Comparison of ENCODE assay signal across 8 cellular contexts in the genomic region with DNA sequence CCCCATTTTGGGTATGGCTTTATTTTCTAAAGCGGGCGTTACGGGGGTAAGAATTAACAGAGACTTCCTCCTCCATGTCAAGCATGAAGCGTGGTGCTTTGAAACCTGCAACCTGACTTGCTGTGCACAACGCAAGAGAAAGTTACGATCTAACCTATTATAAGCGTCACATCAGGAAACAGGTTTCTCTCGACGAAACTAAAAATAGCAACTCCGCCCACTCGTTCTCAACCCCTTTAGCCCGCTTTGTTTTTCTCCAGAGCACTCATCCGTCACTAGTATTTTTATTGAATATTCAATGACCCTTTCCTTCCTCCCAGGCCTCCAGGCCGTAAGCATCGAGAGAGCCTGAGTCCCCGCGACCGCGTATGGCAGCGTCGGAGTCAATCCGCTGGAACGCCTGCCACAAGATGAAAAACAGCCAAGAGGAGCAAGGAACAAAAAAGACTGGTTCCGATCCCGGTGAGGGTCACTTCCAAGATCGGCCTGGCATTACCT. TPM values are rescaled to one million over a fixed set of nuclear protein-coding genes. Genes with fewer than 3 reads are reported as not detected.
A peak's percentile ranks its signal among the peaks of the same experiment; 100 is the strongest.
DNase-seq lines count a peak whose midpoint lies in the region; ATAC-seq lines count a peak whose summit lies in the region.

No MANE protein-coding gene starts in this region.

- H3K4me3 Mint-ChIP-seq in activated CD4-positive, alpha-beta T cell treated with anti-CD3 and anti-CD28 coated beads, Interleukin-2, amount 10 ng/mL, durations not matched to agents 7 days and 5 days: peak overlapping the region; percentile 98
- peak overlapping the region; percentile 88 to 100 (median 100) for H3K4me3 Mint-ChIP-seq in naive B cell
- peak overlapping the region; percentile 99 for H3K4me3 Mint-ChIP-seq in stimulated activated naive CD8-positive, alpha-beta T cell treated with anti-CD3 and anti-CD28 coated beads, Interleukin-15, Interleukin-2, amounts not matched to agents 100 ng/mL and 50 ng/mL, for 24 hours

- peak overlapping the region; percentile 99 for H3K4me3 ChIP-seq in endocrine pancreas (ENCODE audit: control insufficient read depth, insufficient read depth, low read length)

- H3K4me1 ChIP-seq in endocrine pancreas (ENCODE audit: control insufficient read depth, insufficient read depth, low read length): peaks cover 3% of the 10 kb centered on the region

- peak; percentile 34 for ATAC-seq in GM21529 (IDR thresholded peaks at IDR 0.05; ENCODE audit: unreplicated experiment)
- ATAC-seq in naive B cell (ENCODE audit: low read depth in 2 of 2): peak; percentile 64 to 67

- H3K9ac ChIP-seq in endocrine pancreas (ENCODE audit: control insufficient read depth, insufficient read depth, low read length): peak overlapping the region; percentile 83

- H3K27ac Mint-ChIP-seq in activated CD4-positive, alpha-beta T cell treated with anti-CD3 and anti-CD28 coated beads, Interleukin-2, amount 10 ng/mL, durations not matched to agents 7 days and 5 days: peak overlapping the region; percentile 99
- peak overlapping the region; percentile 97 to 100 (median 100) for H3K27ac Mint-ChIP-seq in naive B cell
- peak overlapping the region; percentile 97 for H3K27ac Mint-ChIP-seq in stimulated activated naive CD8-positive, alpha-beta T cell treated with anti-CD3 and anti-CD28 coated beads, Interleukin-15, Interleukin-2, amounts not matched to agents 100 ng/mL and 50 ng/mL, for 24 hours

- peak; percentile 39 for DNase-seq in DMS79 (lab: John Stamatoyannopoulos, UW)
- peak; percentile 61 for DNase-seq in MV-4-11 (lab: John Stamatoyannopoulos, UW)
- DNase-seq in activated CD4-positive, alpha-beta T cell treated with anti-CD3 and anti-CD28 coated beads, Interleukin-2, amount 10 ng/mL, durations not matched to agents 7 days and 5 days: peak; percentile 80
- DNase-seq in naive B cell: peak; percentile 88
- DNase-seq in SW 1271 (lab: John Stamatoyannopoulos, UW): no peak

- H3K27me3 Mint-ChIP-seq in activated CD4-positive, alpha-beta T cell treated with anti-CD3 and anti-CD28 coated beads, Interleukin-2, amount 10 ng/mL, durations not matched to agents 7 days and 5 days: no peaks in the 10 kb centered on the region
- no peaks in the 10 kb centered on the region for H3K27me3 Mint-ChIP-seq in naive B cell
- no peaks in the 10 kb centered on the region for H3K27me3 Mint-ChIP-seq in stimulated activated naive CD8-positive, alpha-beta T cell treated with anti-CD3 and anti-CD28 coated beads, Interleukin-15, Interleukin-2, amounts not matched to agents 100 ng/mL and 50 ng/mL, for 24 hours

- no peaks in the 10 kb centered on the region for H3K9me3 ChIP-seq in endocrine pancreas (ENCODE audit: control insufficient read depth, low read length)

- H3K9me3 Mint-ChIP-seq in activated CD4-positive, alpha-beta T cell treated with anti-CD3 and anti-CD28 coated beads, Interleukin-2, amount 10 ng/mL, durations not matched to agents 7 days and 5 days: no peaks in the 10 kb centered on the region
- no peaks in the 10 kb centered on the region for H3K9me3 Mint-ChIP-seq in naive B cell
- no peaks in the 10 kb centered on the region for H3K9me3 Mint-ChIP-seq in stimulated activated naive CD8-positive, alpha-beta T cell treated with anti-CD3 and anti-CD28 coated beads, Interleukin-15, Interleukin-2, amounts not matched to agents 100 ng/mL and 50 ng/mL, for 24 hours

- POLR2A ChIA-PET in activated CD4-positive, alpha-beta T cell treated with anti-CD3 and anti-CD28 coated beads, Interleukin-2, amount 10 ng/mL, durations not matched to agents 7 days and 5 days (lab: Charles Lee): interaction anchor here (0.7 to 1.0 kb wide), 2 partner anchors 17 to 29 kb away, joined by 3 read pairs; no protein-coding TSS in a partner anchor

- CTCF ChIA-PET in activated CD4-positive, alpha-beta T cell treated with anti-CD3 and anti-CD28 coated beads, Interleukin-2, amount 10 ng/mL, durations not matched to agents 7 days and 5 days (lab: Charles Lee): interaction anchor here (0.7 to 1.7 kb wide), 3 partner anchors 17 to 66 kb away, joined by 3 to 11 read pairs (median 4); a partner anchor contains a TSS

- H3K36me3 ChIP-seq in endocrine pancreas (ENCODE audit: control insufficient read depth, insufficient read depth, low read length): peaks cover 3% of the 10 kb centered on the region

- H3K27me3 ChIP-seq in endocrine pancreas (ENCODE audit: control insufficient read depth, insufficient read depth, low read length): no peaks in the 10 kb centered on the region

- peaks cover 34% of the 10 kb centered on the region for H3K36me3 Mint-ChIP-seq in activated CD4-positive, alpha-beta T cell treated with anti-CD3 and anti-CD28 coated beads, Interleukin-2, amount 10 ng/mL, durations not matched to agents 7 days and 5 days (ENCODE audit: low read depth)
- peaks cover 0 to 7% of the 10 kb centered on the region in 2 donors for H3K36me3 Mint-ChIP-seq in naive B cell
- peaks cover 48% of the 10 kb centered on the region for H3K36me3 Mint-ChIP-seq in stimulated activated naive CD8-positive, alpha-beta T cell treated with anti-CD3 and anti-CD28 coated beads, Interleukin-15, Interleukin-2, amounts not matched to agents 100 ng/mL and 50 ng/mL, for 24 hours (ENCODE audit: low read depth)

- H3K4me1 Mint-ChIP-seq in activated CD4-positive, alpha-beta T cell treated with anti-CD3 and anti-CD28 coated beads, Interleukin-2, amount 10 ng/mL, durations not matched to agents 7 days and 5 days: peaks cover 43% of the 10 kb centered on the region
- H3K4me1 Mint-ChIP-seq in naive B cell: peaks cover 24 to 56% (median 27%) of the 10 kb centered on the region in 3 donors
- peaks cover 65% of the 10 kb centered on the region for H3K4me1 Mint-ChIP-seq in stimulated activated naive CD8-positive, alpha-beta T cell treated with anti-CD3 and anti-CD28 coated beads, Interleukin-15, Interleukin-2, amounts not matched to agents 100 ng/mL and 50 ng/mL, for 24 hours (ENCODE audit: low read depth)

RNA-seq across cellular contexts. Expression of a gene that starts 0.6 kb away (rescaled TPM):
- 100 to 1,000 TPM in 1 of 2 experiments, 10 to 100 TPM in 1; 83.4 to 109 TPM for total RNA-seq in activated CD4-positive, alpha-beta T cell treated with anti-CD3 and anti-CD28 coated beads, Interleukin-2, amount 10 ng/mL, durations not matched to agents 7 days and 5 days
- polyA plus RNA-seq in naive B cell (ENCODE audit: low read depth in 6 of 6): 100 to 1,000 TPM; 261 to 392 (median 297) TPM

RNA-seq across cellular contexts. Expression of a gene that starts 1.1 kb away (rescaled TPM):
- total RNA-seq in activated CD4-positive, alpha-beta T cell treated with anti-CD3 and anti-CD28 coated beads, Interleukin-2, amount 10 ng/mL, durations not matched to agents 7 days and 5 days: 10 to 100 TPM; 43.1 to 52.0 TPM
- polyA plus RNA-seq in naive B cell (ENCODE audit: low read depth in 6 of 6): 10 to 100 TPM; 41.4 to 58.7 (median 50.5) TPM

RNA-seq across cellular contexts. Expression of a gene that starts 20.0 kb away (rescaled TPM):
- total RNA-seq in activated CD4-positive, alpha-beta T cell treated with anti-CD3 and anti-CD28 coated beads, Interleukin-2, amount 10 ng/mL, durations not matched to agents 7 days and 5 days: 100 to 1,000 TPM; 156 to 157 TPM
- polyA plus RNA-seq in naive B cell (ENCODE audit: low read depth in 6 of 6): 100 to 1,000 TPM; 206 to 309 (median 274) TPM

RNA-seq across cellular contexts. Expression of a gene that starts 49.9 kb away (rescaled TPM):
- total RNA-seq in activated CD4-positive, alpha-beta T cell treated with anti-CD3 and anti-CD28 coated beads, Interleukin-2, amount 10 ng/mL, durations not matched to agents 7 days and 5 days: 10 to 100 TPM; 14.3 to 18.5 TPM
- polyA plus RNA-seq in naive B cell (ENCODE audit: low read depth in 6 of 6): 1 to 10 TPM in 3 of 6 donors, under 1 TPM in 3; 0.19 to 1.9 (median 1.1) TPM

Comparison
In these comparisons a context has a peak if more than half of its experiments do, and no peak if none do; other contexts are left out.
1. DNase-seq: peak in DMS79 (single experiment), MV-4-11 (single experiment), activated CD4-positive, alpha-beta T cell treated with anti-CD3 and anti-CD28 coated beads, Interleukin-2, amount 10 ng/mL, durations not matched to agents 7 days and 5 days (single experiment) and naive B cell (single experiment); none in SW 1271 (0 of 2).
2. Peak in every context shown above with its lines, with median percentiles within 50 percentile points of each other: H3K27ac Mint-ChIP-seq and H3K4me3 Mint-ChIP-seq.